In the genomic region with DNA sequence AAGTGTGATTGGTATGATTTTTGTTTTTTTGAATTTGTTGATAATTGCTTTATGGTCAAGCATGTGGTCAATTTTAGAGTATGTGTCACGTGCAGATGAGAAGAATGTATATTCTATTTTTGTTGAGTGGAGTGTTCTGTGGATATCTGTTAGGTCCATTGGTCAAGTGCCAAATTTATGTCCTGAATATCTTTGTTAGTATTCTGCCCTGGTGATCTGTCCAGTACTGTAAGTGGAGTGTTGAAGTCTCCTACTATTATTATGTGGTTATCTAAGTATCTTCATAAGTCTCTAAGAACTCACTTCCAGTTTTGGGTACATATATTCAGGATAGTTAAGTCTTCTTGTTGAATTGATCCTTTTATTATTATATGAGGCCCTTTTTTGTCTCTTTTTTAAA, we compare ENCODE assay signal across 36 cellular contexts.
"Had no signal": no experiment of that assay in that cellular context is flagged by ENCODE, and none has a peak within 500 bp of the region (broad histone marks: within the 10 kb centered on the region; RNA-seq: fewer than 3 reads in every experiment).

No MANE protein-coding gene starts in this region.

- H3K27me3 ChIP-seq: body of pancreas, brain microvascular endothelial cell had no signal

- H3K27ac ChIP-seq: adrenal gland, body of pancreas, brain microvascular endothelial cell, breast epithelium, VCaP had no signal

- H3K27ac Mint-ChIP-seq: activated B cell treated with CpG ODN at 0.5 μM for 24 hours; activated CD4-positive, alpha-beta memory T cell treated with anti-CD3 and anti-CD28 coated beads for 36 hours; activated CD4-positive, alpha-beta T cell treated with anti-CD3 and anti-CD28 coated beads, Interleukin-2, amount 10 ng/mL, durations not matched to agents 24 days and 14 days; activated CD8-positive, alpha-beta T cell treated with anti-CD3 and anti-CD28 coated beads for 36 hours; activated naive CD4-positive, alpha-beta T cell treated with anti-CD3 and anti-CD28 coated beads for 36 hours; activated naive CD4-positive, alpha-beta T cell treated with anti-CD3 and anti-CD28 coated beads, Interleukin-2, amount 50 U/mL, for 72 hours; activated naive CD8-positive, alpha-beta T cell treated with anti-CD3 and anti-CD28 coated beads for 36 hours; activated T-cell treated with anti-CD3 and anti-CD28 coated beads, Interleukin-2, amount 50 U/mL, for 72 hours; activated T-helper 1 cell treated with anti-CD3 and anti-CD28 coated beads, Interleukin-12 subunit alpha, Interleukin-12 subunit beta, Interleukin-2, Interleukin-4 antibody, amounts not matched to agents 30 ng/mL and 10 ng/mL and 1 ng/mL, durations not matched to agents 14 hours and 24 hours and 36 hours; activated T-helper 17 cell treated with anti-CD3 and anti-CD28 coated beads, Interleukin-2, amount 50 U/mL, for 72 hours; T-helper 1 cell treated with Interleukin-12 subunit alpha and Interleukin-12 subunit beta and Interleukin-4 antibody, amounts not matched to agents 30 μg/mL and 1 μg/mL, for 36 hours; T-helper 2 cell treated with Interferon-gamma antibody and Interleukin-4, amounts not matched to agents 5 μg/mL and 100 μg/mL, for 36 hours had no signal

- H3K9me3 ChIP-seq: adrenal gland, body of pancreas had no signal

- ATAC-seq: activated CD8-positive, alpha-beta T cell treated with anti-CD3 and anti-CD28 coated beads for 36 hours; activated naive CD4-positive, alpha-beta T cell treated with anti-CD3 and anti-CD28 coated beads, Interleukin-2, amount 50 U/mL, for 72 hours; activated T-cell treated with anti-CD3 and anti-CD28 coated beads, Interleukin-2, amount 50 U/mL, for 4 hours; activated T-cell treated with anti-CD3 and anti-CD28 coated beads, Interleukin-2, amount 50 U/mL, for 72 hours; activated T-helper 17 cell treated with anti-CD3 and anti-CD28 coated beads, Interleukin-2, amount 50 U/mL, for 72 hours; body of pancreas had no signal

- DNase-seq: activated B cell treated with CpG ODN at 0.5 μM for 24 hours; activated CD4-positive, alpha-beta memory T cell treated with anti-CD3 and anti-CD28 coated beads for 36 hours; activated CD4-positive, alpha-beta T cell treated with anti-CD3 and anti-CD28 coated beads for 4 hours; activated CD4-positive, alpha-beta T cell treated with anti-CD3 and anti-CD28 coated beads, Interleukin-2, amount 10 ng/mL, durations not matched to agents 24 days and 14 days; activated CD4-positive, alpha-beta T cell treated with anti-CD3 and anti-CD28 coated beads, Interleukin-2, amount 50 U/mL, for 1 hour; activated CD4-positive, alpha-beta T cell treated with anti-CD3 and anti-CD28 coated beads, Interleukin-2, amount 50 U/mL, for 4 hours; activated CD4-positive, CD25-positive, alpha-beta regulatory T cell treated with anti-CD3 and anti-CD28 coated beads, Interleukin-2, amount 50 U/mL, for 72 hours; activated CD8-positive, alpha-beta memory T cell treated with anti-CD3 and anti-CD28 coated beads, Interleukin-2, amount 50 U/mL, for 4 hours; activated CD8-positive, alpha-beta T cell treated with anti-CD3 and anti-CD28 coated beads for 36 hours; activated effector memory CD4-positive, alpha-beta T cell treated with anti-CD3 and anti-CD28 coated beads, Interleukin-2, amount 50 U/mL, for 16 hours; activated gamma-delta T cell treated with Interleukin-2 at 50 U/mL for 16 hours; activated naive CD4-positive, alpha-beta T cell; activated naive CD4-positive, alpha-beta T cell treated with anti-CD3 and anti-CD28 coated beads for 36 hours; activated naive CD4-positive, alpha-beta T cell treated with anti-CD3 and anti-CD28 coated beads, Interleukin-2, amount 50 U/mL, for 16 hours; activated naive CD8-positive, alpha-beta T cell treated with anti-CD3 and anti-CD28 coated beads for 36 hours; activated T-cell treated with anti-CD3 and anti-CD28 coated beads for 4 hours; activated T-cell treated with anti-CD3 and anti-CD28 coated beads, Interleukin-2, amount 50 U/mL, for 1 hour; activated T-cell treated with anti-CD3 and anti-CD28 coated beads, Interleukin-2, amount 50 U/mL, for 4 hours; activated T-cell treated with anti-CD3 and anti-CD28 coated beads, Interleukin-2, amount 50 U/mL, for 72 hours; adrenal gland; amniotic stem cell; aorta; body of pancreas; brain microvascular endothelial cell; central memory CD4-positive, alpha-beta T cell; T-helper 1 cell; T-helper 2 cell; T-helper 9 cell had no signal

- H3K4me3 Mint-ChIP-seq: activated B cell treated with CpG ODN at 0.5 μM for 24 hours; activated CD4-positive, alpha-beta memory T cell treated with anti-CD3 and anti-CD28 coated beads for 36 hours; activated CD4-positive, alpha-beta T cell treated with anti-CD3 and anti-CD28 coated beads, Interleukin-2, amount 10 ng/mL, durations not matched to agents 24 days and 14 days; activated CD8-positive, alpha-beta T cell treated with anti-CD3 and anti-CD28 coated beads for 36 hours; activated naive CD4-positive, alpha-beta T cell treated with anti-CD3 and anti-CD28 coated beads for 36 hours; activated naive CD8-positive, alpha-beta T cell treated with anti-CD3 and anti-CD28 coated beads for 36 hours; activated T-cell treated with anti-CD3 and anti-CD28 coated beads, Interleukin-2, amount 50 U/mL, for 4 hours; activated T-cell treated with anti-CD3 and anti-CD28 coated beads, Interleukin-2, amount 50 U/mL, for 72 hours; activated T-helper 1 cell treated with anti-CD3 and anti-CD28 coated beads, Interleukin-12 subunit alpha, Interleukin-12 subunit beta, Interleukin-2, Interleukin-4 antibody, amounts not matched to agents 30 ng/mL and 10 ng/mL and 1 ng/mL, durations not matched to agents 14 hours and 24 hours and 36 hours; activated T-helper 17 cell treated with anti-CD3 and anti-CD28 coated beads, Interleukin-2, amount 50 U/mL, for 72 hours; T-helper 1 cell treated with Interleukin-12 subunit alpha and Interleukin-12 subunit beta and Interleukin-4 antibody, amounts not matched to agents 30 μg/mL and 1 μg/mL, for 36 hours; T-helper 2 cell treated with Interferon-gamma antibody and Interleukin-4, amounts not matched to agents 5 μg/mL and 100 μg/mL, for 36 hours had no signal

- H3K36me3 ChIP-seq: adrenal gland, brain microvascular endothelial cell, breast epithelium had no signal

- H3K4me3 ChIP-seq: adrenal gland, body of pancreas, breast epithelium had no signal

- H3K27me3 Mint-ChIP-seq: activated B cell treated with CpG ODN at 0.5 μM for 24 hours; activated CD4-positive, alpha-beta memory T cell treated with anti-CD3 and anti-CD28 coated beads for 36 hours; activated CD4-positive, alpha-beta T cell treated with anti-CD3 and anti-CD28 coated beads, Interleukin-2, amount 10 ng/mL, durations not matched to agents 24 days and 14 days; activated CD8-positive, alpha-beta T cell treated with anti-CD3 and anti-CD28 coated beads for 36 hours; activated naive CD8-positive, alpha-beta T cell treated with anti-CD3 and anti-CD28 coated beads for 36 hours; activated T-helper 17 cell treated with anti-CD3 and anti-CD28 coated beads, Interleukin-2, amount 50 U/mL, for 72 hours had no signal

- FAIRE-seq: TTC549 had no signal

- H3K4me1 Mint-ChIP-seq: activated B cell treated with CpG ODN at 0.5 μM for 24 hours; activated CD4-positive, alpha-beta T cell treated with anti-CD3 and anti-CD28 coated beads, Interleukin-2, amount 10 ng/mL, durations not matched to agents 24 days and 14 days; activated naive CD8-positive, alpha-beta T cell treated with anti-CD3 and anti-CD28 coated beads for 36 hours; activated T-helper 17 cell treated with anti-CD3 and anti-CD28 coated beads, Interleukin-2, amount 50 U/mL, for 72 hours had no signal

- H3K9me3 Mint-ChIP-seq: activated CD4-positive, alpha-beta memory T cell treated with anti-CD3 and anti-CD28 coated beads for 36 hours; activated T-cell treated with anti-CD3 and anti-CD28 coated beads, Interleukin-2, amount 50 U/mL, for 4 hours; activated T-helper 17 cell treated with anti-CD3 and anti-CD28 coated beads, Interleukin-2, amount 50 U/mL, for 72 hours had no signal

- H3K4me1 ChIP-seq: adrenal gland, body of pancreas, breast epithelium had no signal

- H3K36me3 Mint-ChIP-seq: activated CD4-positive, alpha-beta memory T cell treated with anti-CD3 and anti-CD28 coated beads for 36 hours; activated naive CD4-positive, alpha-beta T cell treated with anti-CD3 and anti-CD28 coated beads, Interleukin-2, amount 50 U/mL, for 72 hours; activated naive CD8-positive, alpha-beta T cell treated with anti-CD3 and anti-CD28 coated beads for 36 hours had no signal
